Comparison of ENCODE assay signal across 15 cellular contexts in the genomic region with DNA sequence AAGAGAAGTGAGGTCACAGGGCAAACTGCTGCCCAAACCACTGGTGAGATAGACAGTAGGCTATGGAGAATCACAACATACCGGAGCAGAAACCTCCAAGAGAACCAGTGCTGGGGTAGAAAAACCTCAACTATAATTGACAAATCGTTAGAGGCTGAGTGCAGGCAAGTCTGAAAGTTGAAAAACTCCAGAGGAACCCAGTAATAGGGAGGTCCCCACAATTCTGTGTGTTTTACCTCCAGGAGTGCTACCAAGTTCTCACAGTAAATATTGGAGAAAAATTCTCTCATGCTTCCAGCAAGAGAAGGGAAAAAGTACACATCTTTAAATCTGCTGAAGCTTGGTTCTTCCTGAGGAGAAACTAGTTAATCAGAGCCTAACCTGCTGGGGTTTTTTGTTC.
"Had no signal": no experiment of that assay in that cellular context is flagged by ENCODE, and none has a peak within 500 bp of the region (broad histone marks: within the 10 kb centered on the region; RNA-seq: fewer than 3 reads in every experiment).

No MANE protein-coding gene starts in this region.

- H3K4me3 ChIP-seq: ascending aorta, hepatocyte, suprapubic skin, upper lobe of left lung had no signal

- H3K27ac ChIP-seq: ascending aorta, epithelial cell of prostate, hepatocyte, suprapubic skin, upper lobe of left lung had no signal

- H2AFZ ChIP-seq: hepatocyte had no signal

- H3K79me2 ChIP-seq: hepatocyte had no signal

- H3K4me2 ChIP-seq: hepatocyte had no signal

- H3K27me3 Mint-ChIP-seq: activated naive CD8-positive, alpha-beta T cell treated with anti-CD3 and anti-CD28 coated beads, Interleukin-2, amount 50 U/mL, for 24 hours; effector memory CD8-positive, alpha-beta T cell had no signal

- H3K27ac Mint-ChIP-seq: activated CD4-positive, alpha-beta memory T cell treated with anti-CD3 and anti-CD28 coated beads, Interleukin-2, amount 10 ng/mL, durations not matched to agents 7 days and 5 days; activated naive CD8-positive, alpha-beta T cell treated with anti-CD3 and anti-CD28 coated beads, Interleukin-2, amount 50 U/mL, for 24 hours; effector memory CD8-positive, alpha-beta T cell had no signal

- H3K36me3 ChIP-seq: ascending aorta, suprapubic skin, upper lobe of left lung had no signal

- H3K27me3 ChIP-seq: ascending aorta, hepatocyte, suprapubic skin, upper lobe of left lung had no signal

- H3K4me3 Mint-ChIP-seq: activated CD4-positive, alpha-beta memory T cell treated with anti-CD3 and anti-CD28 coated beads, Interleukin-2, amount 10 ng/mL, durations not matched to agents 7 days and 5 days; activated naive CD8-positive, alpha-beta T cell treated with anti-CD3 and anti-CD28 coated beads, Interleukin-2, amount 50 U/mL, for 24 hours; effector memory CD8-positive, alpha-beta T cell had no signal

- ATAC-seq: activated naive CD8-positive, alpha-beta T cell treated with anti-CD3 and anti-CD28 coated beads, Interleukin-2, amount 50 U/mL, for 24 hours; effector memory CD8-positive, alpha-beta T cell; stimulated activated naive CD8-positive, alpha-beta T cell treated with anti-CD3 and anti-CD28 coated beads, Interleukin-15, Interleukin-2, amounts not matched to agents 100 U/mL and 50 U/mL, for 24 hours had no signal

- DNase-seq: activated CD4-positive, alpha-beta memory T cell treated with anti-CD3 and anti-CD28 coated beads, Interleukin-2, amount 10 ng/mL, durations not matched to agents 7 days and 5 days; activated CD4-positive, alpha-beta T cell treated with anti-CD3 and anti-CD28 coated beads for 1 hour; activated naive CD4-positive, alpha-beta T cell treated with Interleukin-2 at 50 U/mL for 16 hours; activated naive CD8-positive, alpha-beta T cell treated with anti-CD3 and anti-CD28 coated beads, Interleukin-2, amount 50 U/mL, for 24 hours; effector memory CD8-positive, alpha-beta T cell; kidney glomerular epithelial cell; midbrain; occipital lobe; stimulated activated CD4-positive, alpha-beta T cell treated with anti-CD3 and anti-CD28 coated beads, Interleukin-2, amount 100 ng/mL, for 48 hours; stimulated activated naive CD8-positive, alpha-beta T cell treated with anti-CD3 and anti-CD28 coated beads, Interleukin-15, Interleukin-2, amounts not matched to agents 100 U/mL and 50 U/mL, for 24 hours; upper lobe of left lung had no signal

- H3K9me3 Mint-ChIP-seq: activated CD4-positive, alpha-beta memory T cell treated with anti-CD3 and anti-CD28 coated beads, Interleukin-2, amount 10 ng/mL, durations not matched to agents 7 days and 5 days; effector memory CD8-positive, alpha-beta T cell had no signal

- H3K9me3 ChIP-seq: ascending aorta, suprapubic skin, upper lobe of left lung had no signal
